ENCODE assay signal across 1 cellular context in the genomic region with DNA sequence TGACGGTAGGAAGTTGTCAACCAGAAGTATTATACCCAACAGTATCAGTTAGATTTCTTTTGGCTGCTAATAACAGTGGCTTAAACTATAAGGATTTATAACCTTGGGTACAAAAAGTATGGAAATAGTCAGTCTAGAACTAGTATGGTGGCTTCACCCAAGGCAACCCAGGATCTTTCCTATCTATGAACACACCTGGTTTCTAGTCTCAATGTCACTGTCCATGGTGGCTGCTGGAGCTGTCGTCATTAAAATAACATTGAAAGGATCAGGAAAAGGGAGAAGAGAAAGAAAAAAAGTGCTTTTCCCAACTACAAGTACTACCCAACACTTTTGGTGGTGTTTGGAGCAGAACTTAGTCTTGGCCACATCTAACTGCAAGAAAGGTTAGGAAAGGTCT.
TF ChIP-seq lines count a peak whose summit lies in the region.

No MANE protein-coding gene starts in this region.

TF ChIP-seq in A549, 52 proteins besides CTCF, POLR2A, EP300 and RAD21 (continued from another document):
- TF ChIP-seq REST (IDR thresholded peaks at IDR 0.05) (peak; percentile 71), HOXA7 (CRISPR knock-in tag; IDR thresholded peaks at IDR 0.05) (no peak)
